Comparison of ENCODE assay signal across 14 cellular contexts in the genomic region with DNA sequence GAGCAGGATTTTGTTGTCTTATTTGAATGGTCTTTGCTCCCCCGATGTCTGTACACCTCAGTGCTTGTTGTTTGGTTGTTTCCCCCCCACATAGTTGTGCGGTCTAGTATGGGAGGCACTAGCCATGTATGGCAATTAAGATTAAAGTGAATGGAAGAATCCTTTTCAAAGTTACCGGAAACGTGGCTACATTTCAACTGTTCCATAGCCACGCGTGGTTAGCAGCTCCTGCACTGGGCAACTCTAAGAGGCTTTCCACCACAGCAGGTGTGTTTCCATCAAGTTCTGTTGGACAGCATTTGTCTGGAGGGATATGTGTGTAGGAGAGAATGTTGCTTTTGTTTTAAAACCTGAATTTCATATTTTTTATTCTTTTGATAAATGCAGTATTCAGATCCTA.
"Had no signal": no experiment of that assay in that cellular context is flagged by ENCODE, and none has a peak within 500 bp of the region (broad histone marks: within the 10 kb centered on the region; RNA-seq: fewer than 3 reads in every experiment).

No MANE protein-coding gene starts in this region.

- DNase-seq: activated CD4-positive, alpha-beta T cell treated with anti-CD3 and anti-CD28 coated beads for 1 hour; activated CD8-positive, alpha-beta memory T cell treated with anti-CD3 and anti-CD28 coated beads, Interleukin-2, amount 50 U/mL, for 48 hours; activated naive CD4-positive, alpha-beta T cell treated with Interleukin-2 at 50 U/mL for 16 hours; adrenal gland; endodermal cell; erythroblast; gastrocnemius medialis; naive B cell; stimulated activated CD4-positive, alpha-beta T cell treated with anti-CD3 and anti-CD28 coated beads, Interleukin-12 subunit alpha, Interleukin-12 subunit beta, amount 100 ng/mL, for 4 hours; stimulated activated CD4-positive, alpha-beta T cell treated with anti-CD3 and anti-CD28 coated beads, Interleukin-2, amount 100 ng/mL, for 24 hours; SW 1271; T1000; upper lobe of right lung had no signal

- H3K9me3 Mint-ChIP-seq: naive B cell had no signal

- H3K27me3 Mint-ChIP-seq: naive B cell had no signal

- H3K4me3 Mint-ChIP-seq: endodermal cell, naive B cell had no signal

- ATAC-seq: gastrocnemius medialis, left lobe of liver, upper lobe of right lung had no signal

- H3K4me1 Mint-ChIP-seq: endodermal cell, naive B cell had no signal

- H3K27ac Mint-ChIP-seq: endodermal cell, naive B cell had no signal
